ENCODE assay signal across 8 cellular contexts in genomic region chr3:128487813-128488635, GRCh38. TPM values are rescaled to one million over a fixed set of nuclear protein-coding genes. Genes with fewer than 3 reads are reported as not detected.
DNase-seq lines count a peak whose midpoint lies in the region; ATAC-seq, FAIRE-seq and TF ChIP-seq lines count a peak whose summit lies in the region.

No MANE protein-coding gene starts in this region.

- H3K36me3 ChIP-seq in ascending aorta (no peaks in the 10 kb centered on the region), pancreas (no peaks in the 10 kb centered on the region)

- DNase-seq in COR-L47 (lab: John Stamatoyannopoulos, UW) (peak; percentile 93), NCI-H82 treated with DMSO at 0.1 percent for 48 hours (lab: John Stamatoyannopoulos, UW; ENCODE audit: unreplicated experiment) (peak; percentile 65), ascending aorta (ENCODE audit: low spot score in 2 of 2) (peak in 1 of 2 donors; percentile 83), left ventricle myocardium superior (peak; percentile 92), pancreas (peak; percentile 82 to 95 (median 87))

- WGBS in pancreas, 2 donors: 1% methylated on average over 43 to 68 of the region's 68 CpGs

- ATAC-seq in HG02642 (IDR thresholded peaks at IDR 0.05; ENCODE audit: poor library complexity, unreplicated experiment) (peak; percentile 45), left ventricle myocardium superior (peak; percentile 86), pancreas (peak; percentile 64 to 78 (median 69)), GM19395 (IDR thresholded peaks at IDR 0.05; ENCODE audit: unreplicated experiment) (no peak), GM21737 (IDR thresholded peaks at IDR 0.05; ENCODE audit: unreplicated experiment) (no peak)

- H3K4me1 ChIP-seq in ascending aorta (peaks cover 23 to 45% of the 10 kb centered on the region in 2 donors), pancreas (peaks cover 0 to 3% (median 0%) of the 10 kb centered on the region in 3 donors)

- TF ChIP-seq CTCF in ascending aorta (IDR thresholded peaks at IDR 0.05): no peak
- TF ChIP-seq CTCF in pancreas (IDR thresholded peaks at IDR 0.05): no peak

- no peak for FAIRE-seq in pancreas (lab: Jason Lieb, UNC)

- H3K27me3 ChIP-seq in ascending aorta (peaks cover 70% of the 10 kb centered on the region), pancreas (no peaks in the 10 kb centered on the region)

- H3K4me3 ChIP-seq in ascending aorta (peak overlapping the region; percentile 47 to 71), pancreas (peak overlapping the region; percentile 40 to 73 (median 57))

- H3K9me3 ChIP-seq in ascending aorta (no peaks in the 10 kb centered on the region), pancreas (no peaks in the 10 kb centered on the region)

- intact Hi-C loops in ascending aorta (cut with DNase I) (loop anchor here (5.0 kb wide), 1 partner anchor 119 kb away; no protein-coding TSS in a partner anchor), left ventricle myocardium superior (cut with micrococcal nuclease) (no loop called here), pancreas (cut with DNase I) (no loop called here)

- H3K27ac ChIP-seq in ascending aorta (peak overlapping the region in 1 of 2 donors; percentile 20), pancreas (peak overlapping the region; percentile 95 to 97 (median 96))

RNA-seq across cellular contexts. Expression of gene GATA2, which starts 5.0 kb away (rescaled TPM):
- total RNA-seq in ascending aorta (56.0 TPM), left ventricle myocardium superior (8.0 TPM), pancreas (10 to 100 TPM in 5 of 6 donors, 1 to 10 TPM in 1; 6.2 to 17.1 (median 11.1) TPM)
- 10 to 100 TPM in 1 of 2 donors, 1 to 10 TPM in 1; 7.3 to 15.8 TPM for polyA plus RNA-seq in pancreas

RNA-seq across cellular contexts. Expression of gene DNAJB8, which starts 21.3 kb away (rescaled TPM):
- not detected for total RNA-seq in ascending aorta
- not detected for total RNA-seq in left ventricle myocardium superior
- total RNA-seq in pancreas: not detected
- polyA plus RNA-seq in pancreas: not detected

Comparison
In these comparisons a context has a peak if more than half of its experiments do, and no peak if none do; other contexts are left out.
1. ATAC-seq: peak in HG02642 (single experiment), left ventricle myocardium superior (single experiment) and pancreas (4 of 4); none in GM19395 (single experiment) and GM21737 (single experiment).